In the genomic region with DNA sequence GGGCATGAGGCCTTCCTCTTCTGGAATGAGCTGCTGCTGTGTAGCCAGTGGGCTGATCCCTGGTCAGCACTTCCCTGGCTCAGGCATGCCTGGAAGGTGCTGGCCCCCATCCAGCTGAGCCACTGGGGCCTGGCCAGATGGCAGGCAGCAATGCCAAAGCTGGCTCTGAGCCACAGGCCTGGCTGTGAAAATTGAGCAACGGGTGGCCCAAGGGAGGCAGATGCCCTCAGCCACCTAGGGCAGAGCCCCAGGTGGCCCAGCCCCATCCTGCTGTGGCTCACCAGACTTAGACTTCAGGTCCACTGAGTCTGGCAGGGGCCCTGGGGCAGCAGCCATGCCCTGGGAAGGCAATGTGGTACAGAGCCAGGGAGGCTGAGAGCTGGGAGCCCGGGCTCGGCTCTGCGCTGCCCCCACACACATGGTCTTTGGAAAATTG, we compare ENCODE assay signal across 1 cellular context.
TF ChIP-seq lines count a peak whose summit lies in the region.

No MANE protein-coding gene starts in this region.

TF ChIP-seq in H1, 55 proteins besides CTCF, POLR2A, EP300 and RAD21 (continued from another document):
- TF ChIP-seq, protein P1, sequence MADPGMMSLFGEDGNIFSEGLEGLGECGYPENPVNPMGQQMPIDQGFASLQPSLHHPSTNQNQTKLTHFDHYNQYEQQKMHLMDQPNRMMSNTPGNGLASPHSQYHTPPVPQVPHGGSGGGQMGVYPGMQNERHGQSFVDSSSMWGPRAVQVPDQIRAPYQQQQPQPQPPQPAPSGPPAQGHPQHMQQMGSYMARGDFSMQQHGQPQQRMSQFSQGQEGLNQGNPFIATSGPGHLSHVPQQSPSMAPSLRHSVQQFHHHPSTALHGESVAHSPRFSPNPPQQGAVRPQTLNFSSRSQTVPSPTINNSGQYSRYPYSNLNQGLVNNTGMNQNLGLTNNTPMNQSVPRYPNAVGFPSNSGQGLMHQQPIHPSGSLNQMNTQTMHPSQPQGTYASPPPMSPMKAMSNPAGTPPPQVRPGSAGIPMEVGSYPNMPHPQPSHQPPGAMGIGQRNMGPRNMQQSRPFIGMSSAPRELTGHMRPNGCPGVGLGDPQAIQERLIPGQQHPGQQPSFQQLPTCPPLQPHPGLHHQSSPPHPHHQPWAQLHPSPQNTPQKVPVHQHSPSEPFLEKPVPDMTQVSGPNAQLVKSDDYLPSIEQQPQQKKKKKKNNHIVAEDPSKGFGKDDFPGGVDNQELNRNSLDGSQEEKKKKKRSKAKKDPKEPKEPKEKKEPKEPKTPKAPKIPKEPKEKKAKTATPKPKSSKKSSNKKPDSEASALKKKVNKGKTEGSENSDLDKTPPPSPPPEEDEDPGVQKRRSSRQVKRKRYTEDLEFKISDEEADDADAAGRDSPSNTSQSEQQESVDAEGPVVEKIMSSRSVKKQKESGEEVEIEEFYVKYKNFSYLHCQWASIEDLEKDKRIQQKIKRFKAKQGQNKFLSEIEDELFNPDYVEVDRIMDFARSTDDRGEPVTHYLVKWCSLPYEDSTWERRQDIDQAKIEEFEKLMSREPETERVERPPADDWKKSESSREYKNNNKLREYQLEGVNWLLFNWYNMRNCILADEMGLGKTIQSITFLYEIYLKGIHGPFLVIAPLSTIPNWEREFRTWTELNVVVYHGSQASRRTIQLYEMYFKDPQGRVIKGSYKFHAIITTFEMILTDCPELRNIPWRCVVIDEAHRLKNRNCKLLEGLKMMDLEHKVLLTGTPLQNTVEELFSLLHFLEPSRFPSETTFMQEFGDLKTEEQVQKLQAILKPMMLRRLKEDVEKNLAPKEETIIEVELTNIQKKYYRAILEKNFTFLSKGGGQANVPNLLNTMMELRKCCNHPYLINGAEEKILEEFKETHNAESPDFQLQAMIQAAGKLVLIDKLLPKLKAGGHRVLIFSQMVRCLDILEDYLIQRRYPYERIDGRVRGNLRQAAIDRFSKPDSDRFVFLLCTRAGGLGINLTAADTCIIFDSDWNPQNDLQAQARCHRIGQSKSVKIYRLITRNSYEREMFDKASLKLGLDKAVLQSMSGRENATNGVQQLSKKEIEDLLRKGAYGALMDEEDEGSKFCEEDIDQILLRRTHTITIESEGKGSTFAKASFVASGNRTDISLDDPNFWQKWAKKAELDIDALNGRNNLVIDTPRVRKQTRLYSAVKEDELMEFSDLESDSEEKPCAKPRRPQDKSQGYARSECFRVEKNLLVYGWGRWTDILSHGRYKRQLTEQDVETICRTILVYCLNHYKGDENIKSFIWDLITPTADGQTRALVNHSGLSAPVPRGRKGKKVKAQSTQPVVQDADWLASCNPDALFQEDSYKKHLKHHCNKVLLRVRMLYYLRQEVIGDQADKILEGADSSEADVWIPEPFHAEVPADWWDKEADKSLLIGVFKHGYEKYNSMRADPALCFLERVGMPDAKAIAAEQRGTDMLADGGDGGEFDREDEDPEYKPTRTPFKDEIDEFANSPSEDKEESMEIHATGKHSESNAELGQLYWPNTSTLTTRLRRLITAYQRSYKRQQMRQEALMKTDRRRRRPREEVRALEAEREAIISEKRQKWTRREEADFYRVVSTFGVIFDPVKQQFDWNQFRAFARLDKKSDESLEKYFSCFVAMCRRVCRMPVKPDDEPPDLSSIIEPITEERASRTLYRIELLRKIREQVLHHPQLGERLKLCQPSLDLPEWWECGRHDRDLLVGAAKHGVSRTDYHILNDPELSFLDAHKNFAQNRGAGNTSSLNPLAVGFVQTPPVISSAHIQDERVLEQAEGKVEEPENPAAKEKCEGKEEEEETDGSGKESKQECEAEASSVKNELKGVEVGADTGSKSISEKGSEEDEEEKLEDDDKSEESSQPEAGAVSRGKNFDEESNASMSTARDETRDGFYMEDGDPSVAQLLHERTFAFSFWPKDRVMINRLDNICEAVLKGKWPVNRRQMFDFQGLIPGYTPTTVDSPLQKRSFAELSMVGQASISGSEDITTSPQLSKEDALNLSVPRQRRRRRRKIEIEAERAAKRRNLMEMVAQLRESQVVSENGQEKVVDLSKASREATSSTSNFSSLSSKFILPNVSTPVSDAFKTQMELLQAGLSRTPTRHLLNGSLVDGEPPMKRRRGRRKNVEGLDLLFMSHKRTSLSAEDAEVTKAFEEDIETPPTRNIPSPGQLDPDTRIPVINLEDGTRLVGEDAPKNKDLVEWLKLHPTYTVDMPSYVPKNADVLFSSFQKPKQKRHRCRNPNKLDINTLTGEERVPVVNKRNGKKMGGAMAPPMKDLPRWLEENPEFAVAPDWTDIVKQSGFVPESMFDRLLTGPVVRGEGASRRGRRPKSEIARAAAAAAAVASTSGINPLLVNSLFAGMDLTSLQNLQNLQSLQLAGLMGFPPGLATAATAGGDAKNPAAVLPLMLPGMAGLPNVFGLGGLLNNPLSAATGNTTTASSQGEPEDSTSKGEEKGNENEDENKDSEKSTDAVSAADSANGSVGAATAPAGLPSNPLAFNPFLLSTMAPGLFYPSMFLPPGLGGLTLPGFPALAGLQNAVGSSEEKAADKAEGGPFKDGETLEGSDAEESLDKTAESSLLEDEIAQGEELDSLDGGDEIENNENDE (IDR thresholded peaks at IDR 0.05; ENCODE audit: insufficient replicate concordance, low read length) = no peak
- no peak for TF ChIP-seq EZH2 (IDR thresholded peaks at IDR 0.05; ENCODE audit: low read depth, low read length, severe bottlenecking)
- TF ChIP-seq GTF2F1 (IDR thresholded peaks at IDR 0.05; ENCODE audit: borderline replicate concordance, low read depth, low read length) = no peak
- TF ChIP-seq, protein P2, sequence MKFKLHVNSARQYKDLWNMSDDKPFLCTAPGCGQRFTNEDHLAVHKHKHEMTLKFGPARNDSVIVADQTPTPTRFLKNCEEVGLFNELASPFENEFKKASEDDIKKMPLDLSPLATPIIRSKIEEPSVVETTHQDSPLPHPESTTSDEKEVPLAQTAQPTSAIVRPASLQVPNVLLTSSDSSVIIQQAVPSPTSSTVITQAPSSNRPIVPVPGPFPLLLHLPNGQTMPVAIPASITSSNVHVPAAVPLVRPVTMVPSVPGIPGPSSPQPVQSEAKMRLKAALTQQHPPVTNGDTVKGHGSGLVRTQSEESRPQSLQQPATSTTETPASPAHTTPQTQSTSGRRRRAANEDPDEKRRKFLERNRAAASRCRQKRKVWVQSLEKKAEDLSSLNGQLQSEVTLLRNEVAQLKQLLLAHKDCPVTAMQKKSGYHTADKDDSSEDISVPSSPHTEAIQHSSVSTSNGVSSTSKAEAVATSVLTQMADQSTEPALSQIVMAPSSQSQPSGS (IDR thresholded peaks at IDR 0.05; ENCODE audit: low read length) = no peak
- TF ChIP-seq TEAD4 (IDR thresholded peaks at IDR 0.05; ENCODE audit: low read depth, low read length) = no peak
TF ChIP-seq in H1: peak in this region for 0.
